Comparison of ENCODE assay signal across 18 cellular contexts in genomic region chr2:240797914-240798313, GRCh38. TPM values are rescaled to one million over a fixed set of nuclear protein-coding genes. Genes with fewer than 3 reads are reported as not detected.
DNase-seq lines count a peak whose midpoint lies in the region; ATAC-seq and TF ChIP-seq lines count a peak whose summit lies in the region.
"Had no signal": no experiment of that assay in that cellular context is flagged by ENCODE, and none has a peak within 500 bp of the region (broad histone marks: within the 10 kb centered on the region; RNA-seq: fewer than 3 reads in every experiment).

No MANE protein-coding gene starts in this region.

- no peak overlapping the region for H3K4me3 Mint-ChIP-seq in activated CD8-positive, alpha-beta T cell treated with anti-CD3 and anti-CD28 coated beads for 36 hours
- no peak overlapping the region for H3K4me3 Mint-ChIP-seq in activated CD8-positive, alpha-beta T cell treated with anti-CD3 and anti-CD28 coated beads, Interleukin-2, amount 10 ng/mL, durations not matched to agents 7 days and 5 days
- no peak overlapping the region for H3K4me3 Mint-ChIP-seq in neural progenitor cell
- H3K4me3 Mint-ChIP-seq in chondrocyte (ENCODE audit: unreplicated experiment) = no peak overlapping the region
- no peak overlapping the region for H3K4me3 Mint-ChIP-seq in T-helper 2 cell treated with Interferon-gamma antibody and Interleukin-4, amounts not matched to agents 5 μg/mL and 100 μg/mL, for 36 hours
- H3K4me3 Mint-ChIP-seq: CD8-positive, alpha-beta memory T cell; GM23338 had no signal

- H3K4me1 Mint-ChIP-seq in activated CD8-positive, alpha-beta T cell treated with anti-CD3 and anti-CD28 coated beads for 36 hours (ENCODE audit: low read depth) = no peaks in the 10 kb centered on the region
- H3K4me1 Mint-ChIP-seq in activated CD8-positive, alpha-beta T cell treated with anti-CD3 and anti-CD28 coated beads, Interleukin-2, amount 10 ng/mL, durations not matched to agents 7 days and 5 days (ENCODE audit: low read depth) = no peaks in the 10 kb centered on the region
- H3K4me1 Mint-ChIP-seq in neural progenitor cell (peaks cover 24% of the 10 kb centered on the region), chondrocyte (ENCODE audit: low read depth) (peaks cover 14% of the 10 kb centered on the region)
- no peaks in the 10 kb centered on the region for H3K4me1 Mint-ChIP-seq in T-helper 2 cell treated with Interferon-gamma antibody and Interleukin-4, amounts not matched to agents 5 μg/mL and 100 μg/mL, for 36 hours (ENCODE audit: low read depth)
- H3K4me1 Mint-ChIP-seq: CD8-positive, alpha-beta memory T cell had no signal

- H3K4me3 ChIP-seq in neural progenitor cell = no peak overlapping the region
- H3K4me3 ChIP-seq: GM23338 had no signal

- CTCF ChIA-PET in activated CD8-positive, alpha-beta T cell treated with anti-CD3 and anti-CD28 coated beads for 36 hours (lab: Charles Lee) = no interaction called here
- CTCF ChIA-PET in activated CD8-positive, alpha-beta T cell treated with anti-CD3 and anti-CD28 coated beads, Interleukin-2, amount 10 ng/mL, durations not matched to agents 7 days and 5 days (lab: Charles Lee) = no interaction called here

- H3K27ac ChIP-seq in cingulate gyrus (ENCODE audit: low read depth, low read length) (peak overlapping the region; percentile 15), neural progenitor cell (no peak overlapping the region)

- intact Hi-C loops in activated CD8-positive, alpha-beta T cell treated with anti-CD3 and anti-CD28 coated beads for 36 hours (cut with micrococcal nuclease) = no loop called here

- no peaks in the 10 kb centered on the region for H3K9me3 ChIP-seq in neural progenitor cell (ENCODE audit: low read depth)

- peaks cover 9% of the 10 kb centered on the region for H3K36me3 ChIP-seq in neural progenitor cell

- H3K79me2 ChIP-seq in neural progenitor cell (ENCODE audit: low read depth) = peaks cover 47% of the 10 kb centered on the region

- H3K9me3 Mint-ChIP-seq in activated CD8-positive, alpha-beta T cell treated with anti-CD3 and anti-CD28 coated beads for 36 hours = no peaks in the 10 kb centered on the region
- H3K9me3 Mint-ChIP-seq in activated CD8-positive, alpha-beta T cell treated with anti-CD3 and anti-CD28 coated beads, Interleukin-2, amount 10 ng/mL, durations not matched to agents 7 days and 5 days (ENCODE audit: insufficient read depth) = no peaks in the 10 kb centered on the region
- H3K9me3 Mint-ChIP-seq in neural progenitor cell (peaks cover 5% of the 10 kb centered on the region), chondrocyte (ENCODE audit: low read depth) (peaks cover 4% of the 10 kb centered on the region)
- no peaks in the 10 kb centered on the region for H3K9me3 Mint-ChIP-seq in T-helper 2 cell treated with Interferon-gamma antibody and Interleukin-4, amounts not matched to agents 5 μg/mL and 100 μg/mL, for 36 hours
- H3K9me3 Mint-ChIP-seq: GM23338 had no signal

- no peak for TF ChIP-seq CTCF in activated CD8-positive, alpha-beta T cell treated with anti-CD3 and anti-CD28 coated beads for 36 hours (IDR thresholded peaks at IDR 0.05)
- TF ChIP-seq CTCF in neural progenitor cell (IDR thresholded peaks at IDR 0.05) (no peak), chondrocyte (IDR thresholded peaks at IDR 0.05) (no peak)

- POLR2A ChIA-PET in activated CD8-positive, alpha-beta T cell treated with anti-CD3 and anti-CD28 coated beads for 36 hours (lab: Charles Lee) = no interaction called here
- POLR2A ChIA-PET in activated CD8-positive, alpha-beta T cell treated with anti-CD3 and anti-CD28 coated beads, Interleukin-2, amount 10 ng/mL, durations not matched to agents 7 days and 5 days (lab: Charles Lee) = no interaction called here

- no peaks in the 10 kb centered on the region for H3F3A ChIP-seq in neural progenitor cell (ENCODE audit: low read depth)

- peak; percentile 0 for DNase-seq in activated CD8-positive, alpha-beta T cell treated with anti-CD3 and anti-CD28 coated beads for 36 hours
- DNase-seq in activated CD8-positive, alpha-beta T cell treated with anti-CD3 and anti-CD28 coated beads, Interleukin-2, amount 10 ng/mL, durations not matched to agents 7 days and 5 days = no peak
- DNase-seq in 8988T = peak; percentile 11
- no peak for DNase-seq in neural progenitor cell (ENCODE audit: low spot score)
- DNase-seq in chondrocyte (ENCODE audit: low spot score) = no peak
- DNase-seq in COLO668 (lab: John Stamatoyannopoulos, UW; ENCODE audit: unreplicated experiment) = no peak
- DNase-seq in T-helper 2 cell treated with Interferon-gamma antibody and Interleukin-4, amounts not matched to agents 5 μg/mL and 100 μg/mL, for 36 hours (ENCODE audit: low spot score) = no peak
- DNase-seq: DND-41, KBM-7, NCI-H1417 treated with DMSO at 0.1 percent for 48 hours, NCI-H2029 treated with DMSO at 0.1 percent for 48 hours, NCI-H2171 treated with DMSO at 0.1 percent for 48 hours, NCI-H446 treated with DMSO at 0.1 percent for 48 hours, NCI-H748 treated with DMSO at 0.1 percent for 48 hours, OCI-M1 had no signal

- peaks cover 6% of the 10 kb centered on the region for H3K4me1 ChIP-seq in neural progenitor cell

- peaks cover 18% of the 10 kb centered on the region for H4K20me1 ChIP-seq in neural progenitor cell (ENCODE audit: low read depth)

- peaks cover 9% of the 10 kb centered on the region for H3K27me3 Mint-ChIP-seq in activated CD8-positive, alpha-beta T cell treated with anti-CD3 and anti-CD28 coated beads for 36 hours
- peaks cover 15% of the 10 kb centered on the region for H3K27me3 Mint-ChIP-seq in activated CD8-positive, alpha-beta T cell treated with anti-CD3 and anti-CD28 coated beads, Interleukin-2, amount 10 ng/mL, durations not matched to agents 7 days and 5 days (ENCODE audit: low read depth)
- H3K27me3 Mint-ChIP-seq in neural progenitor cell (ENCODE audit: insufficient read depth, low read depth) (peaks cover 4% of the 10 kb centered on the region), chondrocyte (ENCODE audit: low read depth) (peaks cover 15% of the 10 kb centered on the region)
- H3K27me3 Mint-ChIP-seq in T-helper 2 cell treated with Interferon-gamma antibody and Interleukin-4, amounts not matched to agents 5 μg/mL and 100 μg/mL, for 36 hours (ENCODE audit: low read depth) = peaks cover 5% of the 10 kb centered on the region

- no peak for ATAC-seq in activated CD8-positive, alpha-beta T cell treated with anti-CD3 and anti-CD28 coated beads for 36 hours
- no peak for ATAC-seq in activated CD8-positive, alpha-beta T cell treated with anti-CD3 and anti-CD28 coated beads, Interleukin-2, amount 10 ng/mL, durations not matched to agents 7 days and 5 days
- ATAC-seq: GM23338 had no signal

- H2AFZ ChIP-seq in neural progenitor cell (replicated peaks) = no peak overlapping the region
- H2AFZ ChIP-seq: GM23338 had no signal

- H3K27ac Mint-ChIP-seq in activated CD8-positive, alpha-beta T cell treated with anti-CD3 and anti-CD28 coated beads for 36 hours = no peak overlapping the region
- H3K27ac Mint-ChIP-seq in activated CD8-positive, alpha-beta T cell treated with anti-CD3 and anti-CD28 coated beads, Interleukin-2, amount 10 ng/mL, durations not matched to agents 7 days and 5 days = no peak overlapping the region
- H3K27ac Mint-ChIP-seq in neural progenitor cell (peak overlapping the region; percentile 25), chondrocyte (ENCODE audit: unreplicated experiment) (no peak overlapping the region)
- no peak overlapping the region for H3K27ac Mint-ChIP-seq in T-helper 2 cell treated with Interferon-gamma antibody and Interleukin-4, amounts not matched to agents 5 μg/mL and 100 μg/mL, for 36 hours
- H3K27ac Mint-ChIP-seq: CD8-positive, alpha-beta memory T cell had no signal

- no peaks in the 10 kb centered on the region for H3K36me3 Mint-ChIP-seq in activated CD8-positive, alpha-beta T cell treated with anti-CD3 and anti-CD28 coated beads for 36 hours (ENCODE audit: low read depth)
- H3K36me3 Mint-ChIP-seq in activated CD8-positive, alpha-beta T cell treated with anti-CD3 and anti-CD28 coated beads, Interleukin-2, amount 10 ng/mL, durations not matched to agents 7 days and 5 days (ENCODE audit: low read depth) = no peaks in the 10 kb centered on the region
- H3K36me3 Mint-ChIP-seq in neural progenitor cell (peaks cover 7% of the 10 kb centered on the region), chondrocyte (ENCODE audit: low read depth) (peaks cover 12% of the 10 kb centered on the region)
- no peaks in the 10 kb centered on the region for H3K36me3 Mint-ChIP-seq in T-helper 2 cell treated with Interferon-gamma antibody and Interleukin-4, amounts not matched to agents 5 μg/mL and 100 μg/mL, for 36 hours (ENCODE audit: low read depth)
- H3K36me3 Mint-ChIP-seq: CD8-positive, alpha-beta memory T cell had no signal

- no peaks in the 10 kb centered on the region for H3K27me3 ChIP-seq in neural progenitor cell

- H3K9ac ChIP-seq in neural progenitor cell = no peak overlapping the region

- H3K4me2 ChIP-seq in neural progenitor cell = no peak overlapping the region
- H3K4me2 ChIP-seq: GM23338 had no signal

RNA-seq across cellular contexts. Expression of gene KIF1A, which starts 22.1 kb away (rescaled TPM):
- total RNA-seq in activated CD8-positive, alpha-beta T cell treated with anti-CD3 and anti-CD28 coated beads for 36 hours = 10 to 100 TPM in 1 of 2 experiments, 1 to 10 TPM in 1; 9.0 to 10.2 TPM
- 1 to 10 TPM in 1 of 2 experiments, under 1 TPM in 1; 0.81 to 1.5 TPM for total RNA-seq in activated CD8-positive, alpha-beta T cell treated with anti-CD3 and anti-CD28 coated beads, Interleukin-2, amount 10 ng/mL, durations not matched to agents 7 days and 5 days
- total RNA-seq in neural progenitor cell (ENCODE audit: low replicate concordance) (29.9 and 41.1 TPM in 2 replicates), chondrocyte (15.2 to 63.5 TPM (median 60.0 TPM) in 3 replicates)

Comparison
In these comparisons a context has a peak if more than half of its experiments do, and no peak if none do; other contexts are left out.
1. DNase-seq: peak in activated CD8-positive, alpha-beta T cell treated with anti-CD3 and anti-CD28 coated beads for 36 hours (single experiment) and 8988T (single experiment); none in activated CD8-positive, alpha-beta T cell treated with anti-CD3 and anti-CD28 coated beads, Interleukin-2, amount 10 ng/mL, durations not matched to agents 7 days and 5 days (single experiment), neural progenitor cell (single experiment), chondrocyte (single experiment), COLO668 (single experiment) and T-helper 2 cell treated with Interferon-gamma antibody and Interleukin-4, amounts not matched to agents 5 μg/mL and 100 μg/mL, for 36 hours (single experiment).